Comparison of ENCODE assay signal across 14 cellular contexts in genomic region chr22:37624017-37624365, GRCh38. TPM values are rescaled to one million over a fixed set of nuclear protein-coding genes. Genes with fewer than 3 reads are reported as not detected.
DNase-seq lines count a peak whose midpoint lies in the region; ATAC-seq, FAIRE-seq and TF ChIP-seq lines count a peak whose summit lies in the region.
"Had no signal": no experiment of that assay in that cellular context is flagged by ENCODE, and none has a peak within 500 bp of the region (broad histone marks: within the 10 kb centered on the region; RNA-seq: fewer than 3 reads in every experiment).

No MANE protein-coding gene starts in this region.

- no peak overlapping the region; the same call in 1 of the 2 replicates for H4K8ac ChIP-seq in H1 (ENCODE audit: extremely low read depth, insufficient read depth, low read length)
- H4K8ac ChIP-seq in neuronal stem cell (ENCODE audit: low read depth, low read length) = no peak overlapping the region

- H3K4me2 ChIP-seq in OCI-LY7 (ENCODE audit: low read length) (peak overlapping the region; percentile 30; the same call in 1 of the 2 replicates), H1 (ENCODE audit: insufficient read depth in 1 of 2, low read depth in 2 of 2, low read length in 2 of 2) (no peak overlapping the region), neuronal stem cell (ENCODE audit: insufficient read depth, low read length, poor library complexity, severe bottlenecking) (no peak overlapping the region)

- H3K4me3 ChIP-seq in OCI-LY7 (ENCODE audit: low read depth, low read length, poor library complexity, severe bottlenecking) (no peak overlapping the region), H1 (ENCODE audit: extremely low read depth in 1 of 4, insufficient read depth in 2 of 4, low read depth in 3 of 4, low read length in 4 of 4) (no peak overlapping the region), neuronal stem cell (ENCODE audit: low read length in 2 of 2) (no peak overlapping the region)

- CTCF ChIA-PET in CD4-positive, alpha-beta T cell (lab: Charles Lee) = interaction anchor here (0.7 to 3.9 kb wide), 4 partner anchors 19 to 57 kb away, joined by 3 to 17 read pairs (median 4); no protein-coding TSS in a partner anchor
- CTCF ChIA-PET in OCI-LY7 (lab: Charles Lee; ENCODE audit: unreplicated experiment) = no interaction called here
- CTCF ChIA-PET in H1 (lab: Charles Lee; ENCODE audit: partially characterized antibody) = interaction anchor here (0.9 to 7.9 kb wide), 8 partner anchors 8 to 194 kb away, joined by 3 to 49 read pairs (median 8); partner anchors contain the start of genes NOL12 and SH3BP1

- no peak for TF ChIP-seq RAD21 in H1 (IDR thresholded peaks at IDR 0.05 in 1 of 2, conservative IDR thresholded peaks at IDR 0.05 in 1 of 2; ENCODE audit: low read depth in 2 of 2, low read length in 2 of 2)

- no peak overlapping the region for H4K91ac ChIP-seq in H1 (replicated peaks; ENCODE audit: insufficient read length, low read length)
- no peak overlapping the region for H4K91ac ChIP-seq in neuronal stem cell (ENCODE audit: low read depth, low read length, poor library complexity)

- H3K56ac ChIP-seq in H1 (replicated peaks; ENCODE audit: insufficient read length, low read depth, low read length) = no peak overlapping the region

- no peak for TF ChIP-seq EP300 in H1 (IDR thresholded peaks at IDR 0.05; ENCODE audit: borderline replicate concordance in 1 of 2, low read depth in 2 of 2, low read length in 2 of 2)

- H2BK5ac ChIP-seq in H1 (ENCODE audit: low read depth, low read length) (peak overlapping the region; percentile 79), neuronal stem cell (ENCODE audit: low read length) (no peak overlapping the region)

- H3K4me1 Mint-ChIP-seq in CD4-positive, alpha-beta T cell (ENCODE audit: low read depth) = peaks cover 45% of the 10 kb centered on the region

- H3K36me3 Mint-ChIP-seq in CD4-positive, alpha-beta T cell (ENCODE audit: low read depth) = peaks cover 30% of the 10 kb centered on the region

- H3K27ac ChIP-seq in CD4-positive, alpha-beta T cell (ENCODE audit: low read depth, low read length) = no peak overlapping the region
- peak overlapping the region; percentile 38 for H3K27ac ChIP-seq in OCI-LY7 (ENCODE audit: low read depth, low read length, poor library complexity, severe bottlenecking)
- no peak overlapping the region for H3K27ac ChIP-seq in H1 (ENCODE audit: low read depth, low read length)
- H3K27ac ChIP-seq in neuronal stem cell (replicated peaks; ENCODE audit: low read length) = no peak overlapping the region

- no peak overlapping the region for H3K4me3 Mint-ChIP-seq in CD4-positive, alpha-beta T cell
- H3K4me3 Mint-ChIP-seq: CD14-positive monocyte; T-helper 1 cell treated with Interleukin-12 subunit alpha and Interleukin-12 subunit beta and Interleukin-4 antibody, amounts not matched to agents 30 μg/mL and 1 μg/mL, for 36 hours had no signal

- no peak for TF ChIP-seq CTCF in CD4-positive, alpha-beta T cell (IDR thresholded peaks at IDR 0.05)
- TF ChIP-seq CTCF in OCI-LY7 (conservative IDR thresholded peaks at IDR 0.05; ENCODE audit: low read length) (no peak), H1 (IDR thresholded peaks at IDR 0.05; ENCODE audit: control extremely low read depth in 1 of 3, insufficient read depth in 1 of 3, low read depth in 1 of 3, low read length in 3 of 3) (no peak)

- POLR2A ChIA-PET in CD4-positive, alpha-beta T cell (lab: Charles Lee) = interaction anchor here (0.6 kb wide), 1 partner anchor 1274 kb away, joined by 3 read pairs; no protein-coding TSS in a partner anchor
- POLR2A ChIA-PET in OCI-LY7 (lab: Charles Lee) = no interaction called here
- POLR2A ChIA-PET in H1 (lab: Charles Lee; ENCODE audit: partially characterized antibody) = interaction anchor here (1.2 to 7.6 kb wide), 5 partner anchors 8 to 158 kb away, joined by 3 to 63 read pairs (median 4); partner anchors contain the start of genes GGA1 and SH3BP1

- H3K23ac ChIP-seq in H1 (ENCODE audit: insufficient read length) = no peak overlapping the region
- H3K23ac ChIP-seq in neuronal stem cell (ENCODE audit: low read depth, low read length, poor library complexity) = no peak overlapping the region

- H3K4ac ChIP-seq in H1 (replicated peaks; ENCODE audit: insufficient read length, low read depth, low read length) (no peak overlapping the region), neuronal stem cell (ENCODE audit: low read length) (no peak overlapping the region)

- H2BK20ac ChIP-seq in H1 (ENCODE audit: low read length) = no peak overlapping the region

- H3K27me3 Mint-ChIP-seq in CD4-positive, alpha-beta T cell = no peaks in the 10 kb centered on the region

- H3K79me1 ChIP-seq in H1 (ENCODE audit: low read depth, low read length) = 0 out of 2 replicates have a peak, but pooled peaks cover 2% of the 10 kb centered on the region
- H3K79me1 ChIP-seq in neuronal stem cell (ENCODE audit: low read depth, low read length) = peaks cover 1% of the 10 kb centered on the region

- TF ChIP-seq POLR2A in H1 (IDR thresholded peaks at IDR 0.05; ENCODE audit: control extremely low read depth in 1 of 2, low read depth in 2 of 2, low read length in 2 of 2) = no peak

- H3K9me3 ChIP-seq in CD4-positive, alpha-beta T cell (ENCODE audit: control insufficient read depth, low read length) = no peaks in the 10 kb centered on the region
- no peaks in the 10 kb centered on the region for H3K9me3 ChIP-seq in OCI-LY7 (ENCODE audit: low read length)
- no peaks in the 10 kb centered on the region for H3K9me3 ChIP-seq in H1 (ENCODE audit: insufficient read depth in 2 of 2, low read depth in 1 of 2, low read length in 1 of 2)
- no peaks in the 10 kb centered on the region for H3K9me3 ChIP-seq in neuronal stem cell (replicated peaks in 1 of 2; ENCODE audit: control insufficient read depth in 2 of 2, insufficient read depth in 1 of 2, low read depth in 1 of 2, low read length in 2 of 2)

- BruUV-seq in OCI-LY7 (replicated peaks; lab: Mats Ljungman, UMichigan) = no TSS peak

- H3K27ac Mint-ChIP-seq in CD4-positive, alpha-beta T cell = peak overlapping the region; percentile 90

- no peak overlapping the region for H2AK5ac ChIP-seq in H1 (ENCODE audit: low read depth, low read length)
- H2AK5ac ChIP-seq in neuronal stem cell (ENCODE audit: low read depth, low read length) = peak overlapping the region; percentile 78

- H3K14ac ChIP-seq in H1 (ENCODE audit: insufficient read length) (no peak overlapping the region), neuronal stem cell (ENCODE audit: low read length) (no peak overlapping the region)

- H2BK15ac ChIP-seq in H1 (ENCODE audit: low read length) = no peak overlapping the region
- no peak overlapping the region for H2BK15ac ChIP-seq in neuronal stem cell (ENCODE audit: low read length)

- H3K27me3 ChIP-seq in CD4-positive, alpha-beta T cell (ENCODE audit: control insufficient read depth, insufficient read depth, low read length) = no peaks in the 10 kb centered on the region
- H3K27me3 ChIP-seq in H1 (replicated peaks in 1 of 4; ENCODE audit: control insufficient read depth in 3 of 4, extremely low read depth in 1 of 4, insufficient read depth in 3 of 4, low read length in 3 of 4) (no peaks in the 10 kb centered on the region), neuronal stem cell (ENCODE audit: control insufficient read depth in 3 of 3, insufficient read depth in 3 of 3, low read depth in 1 of 3, low read length in 3 of 3) (no peaks in the 10 kb centered on the region)

- H3K9ac ChIP-seq in H1 (replicated peaks in 1 of 4; ENCODE audit: extremely low read depth in 1 of 4, low read depth in 3 of 4, low read length in 3 of 4) = no peak overlapping the region
- H3K9ac ChIP-seq in neuronal stem cell (ENCODE audit: low read depth, low read length, poor library complexity) = peak overlapping the region; percentile 45

- 0 out of 2 replicates have a peak overlapping the region, but pooled peaks have one; percentile 44 for H2BK12ac ChIP-seq in H1 (ENCODE audit: low read depth, low read length)
- H2BK12ac ChIP-seq in neuronal stem cell (ENCODE audit: low read length) = no peak overlapping the region

- H3K9me3 Mint-ChIP-seq in CD4-positive, alpha-beta T cell = no peaks in the 10 kb centered on the region
- H3K9me3 Mint-ChIP-seq: CD14-positive monocyte; T-helper 1 cell treated with Interleukin-12 subunit alpha and Interleukin-12 subunit beta and Interleukin-4 antibody, amounts not matched to agents 30 μg/mL and 1 μg/mL, for 36 hours had no signal

- no peak overlapping the region; the same call in 1 of the 2 replicates for H3K18ac ChIP-seq in H1 (ENCODE audit: extremely low read depth, low read length)
- H3K18ac ChIP-seq in neuronal stem cell (ENCODE audit: low read length) = peak overlapping the region; percentile 63

- H4K20me1 ChIP-seq in OCI-LY7 (ENCODE audit: insufficient read depth, low read length) = no peaks in the 10 kb centered on the region
- H4K20me1 ChIP-seq in H1 (replicated peaks in 1 of 2; ENCODE audit: control insufficient read depth in 1 of 2, insufficient read depth in 2 of 2, low read length in 2 of 2) = peaks cover 0 to 5% of the 10 kb centered on the region in 2 experiments

- H2BK120ac ChIP-seq in H1 (replicated peaks; ENCODE audit: low read depth, low read length) (no peak overlapping the region), neuronal stem cell (ENCODE audit: low read depth, low read length) (no peak overlapping the region)

- WGBS in H1 (ENCODE audit: extremely low coverage in 1 of 2, insufficient coverage in 1 of 2, insufficient read length in 1 of 2, insufficient replicate concordance in 2 of 2, low coverage in 1 of 2, low lambda C conversion rate in 2 of 2, missing lambda C conversion rate in 1 of 2), 2 experiments = 85% methylated on average over 6 of the region's 6 CpGs; no CpG with 5 or more reads in 1 of the 2 experiments
- no CpG with 5 or more reads among the region's 6 CpGs for WGBS in neuronal stem cell (ENCODE audit: extremely low coverage in 2 of 2, insufficient read length in 2 of 2, insufficient replicate concordance in 1 of 2), 2 donors

- no peak for DNase-seq in CD4-positive, alpha-beta T cell
- DNase-seq in OCI-LY7 (ENCODE audit: low spot score) = no peak
- DNase-seq in H1 (ENCODE audit: low read depth in 1 of 2, low spot score in 2 of 2) = no peak
- DNase-seq in neuronal stem cell (ENCODE audit: low spot score) = no peak
- no peak for DNase-seq in stimulated activated CD8-positive, alpha-beta memory T cell treated with anti-CD3 and anti-CD28 coated beads, Interleukin-4, amount 100 ng/mL, for 48 hours
- no peak for DNase-seq in MV-4-11 (lab: John Stamatoyannopoulos, UW)
- DNase-seq: kidney had no signal

- H3K9me2 ChIP-seq in OCI-LY7 (ENCODE audit: insufficient read depth, low read length) = no peaks in the 10 kb centered on the region

- no peak for ATAC-seq in CD4-positive, alpha-beta T cell (ENCODE audit: poor library complexity)
- no peak for ATAC-seq in GM18519 (IDR thresholded peaks at IDR 0.05; ENCODE audit: low FRiP score, unreplicated experiment)
- no peak for ATAC-seq in GM21360 (IDR thresholded peaks at IDR 0.05; ENCODE audit: unreplicated experiment)

- H4K5ac ChIP-seq in H1 (ENCODE audit: insufficient read length, low read depth, low read length) = no peak overlapping the region

- no peaks in the 10 kb centered on the region for H3K79me2 ChIP-seq in OCI-LY7 (ENCODE audit: insufficient read depth, low read depth, low read length)
- H3K79me2 ChIP-seq in H1 (ENCODE audit: control insufficient read depth in 1 of 2, insufficient read depth in 2 of 2, low read length in 2 of 2) = no peaks in the 10 kb centered on the region

- no peaks in the 10 kb centered on the region for H3K23me2 ChIP-seq in H1 (ENCODE audit: low read depth, low read length)

- H3K36me3 ChIP-seq in OCI-LY7 (ENCODE audit: insufficient read depth, low read length) = peaks cover 83% of the 10 kb centered on the region
- H3K36me3 ChIP-seq in H1 (ENCODE audit: control insufficient read depth in 2 of 4, insufficient read depth in 4 of 4, low read length in 3 of 4) = peaks cover 3 to 17% (median 12%) of the 10 kb centered on the region in 4 experiments; a peak in 5 of 8 replicates
- H3K36me3 ChIP-seq in neuronal stem cell (replicated peaks in 1 of 2; ENCODE audit: control insufficient read depth in 2 of 2, insufficient read depth in 2 of 2, low read length in 2 of 2) = peaks cover 33 to 91% of the 10 kb centered on the region in 2 donors

- H2AFZ ChIP-seq in OCI-LY7 (ENCODE audit: low read length) (no peak overlapping the region), H1 (ENCODE audit: low read length) (no peak overlapping the region), neuronal stem cell (ENCODE audit: low read length) (no peak overlapping the region)

- no peak for FAIRE-seq in H1 (lab: Jason Lieb, UNC)
- FAIRE-seq: frontal cortex, kidney had no signal

- intact Hi-C loops in CD4-positive, alpha-beta T cell (cut with DNase I, micrococcal nuclease) = loop anchor here in 1 of 2 experiments (5.0 kb wide), 1 partner anchor 123 kb away; no protein-coding TSS in a partner anchor
- intact Hi-C loops in OCI-LY7 (cut with micrococcal nuclease; ENCODE audit: unreplicated experiment) = no loop called here

- H3K4me1 ChIP-seq in OCI-LY7 (ENCODE audit: insufficient read depth, low read length, poor library complexity, severe bottlenecking) = peaks cover 44% of the 10 kb centered on the region
- H3K4me1 ChIP-seq in H1 (replicated peaks in 1 of 4; ENCODE audit: control insufficient read depth in 3 of 4, insufficient read depth in 4 of 4, low read length in 3 of 4) = peaks cover 0 to 3% (median 0%) of the 10 kb centered on the region in 4 experiments; a peak in 3 of 7 replicates
- H3K4me1 ChIP-seq in neuronal stem cell (ENCODE audit: control insufficient read depth in 2 of 2, insufficient read depth in 1 of 2, low read depth in 1 of 2, low read length in 2 of 2) = peaks cover 5 to 7% of the 10 kb centered on the region in 2 donors

RNA-seq across cellular contexts. Expression of gene GGA1, which starts 15.4 kb away (rescaled TPM):
- 10 to 100 TPM; 57.0 to 60.9 TPM for total RNA-seq in CD4-positive, alpha-beta T cell
- 119 and 127 TPM in 2 replicates for total RNA-seq in OCI-LY7 (2014; rRNA removed; shearing (Covaris generic))
- 167 and 172 TPM in 2 replicates for total RNA-seq in OCI-LY7 (2022)
- total RNA-seq in H1 (2021; fragmentation: NEBNext Ultra II Directional; extraction: Animal tissue kit (Norgen Biotek cat#: 25700)) = 46.5 and 49.3 TPM in 2 replicates
- 57.2 and 81.0 TPM in 2 replicates for polyA plus RNA-seq in H1 (2011; rRNA removed)
- polyA plus RNA-seq in H1 (2011; cell fraction: cytosol; rRNA removed) = 58.2 TPM
- polyA plus RNA-seq in H1 (2011; cell fraction: nucleus; rRNA removed) = 170 TPM
- polyA plus RNA-seq in H1 (2012, experiment 1 of 2) = 43.4 to 56.3 TPM (median 52.3 TPM) in 4 replicates
- polyA plus RNA-seq in H1 (2012, experiment 2 of 2) = 38.5 TPM
- 31.2 TPM for polyA plus RNA-seq in H1 (2013, experiment 1 of 2)
- 28.6 TPM for polyA plus RNA-seq in H1 (2013, experiment 2 of 2)
- polyA minus RNA-seq in H1 (2011; rRNA and poly(A)+ RNA removed) = 25.7 and 39.1 TPM in 2 replicates
- polyA minus RNA-seq in H1 (2011; cell fraction: cytosol; rRNA and poly(A)+ RNA removed) = 36.0 TPM
- 64.4 TPM for polyA minus RNA-seq in H1 (2011; cell fraction: nucleus; rRNA and poly(A)+ RNA removed)
- 32.1 TPM for polyA plus RNA-seq in neuronal stem cell (2013, experiment 1 of 2)
- 31.4 TPM for polyA plus RNA-seq in neuronal stem cell (2013, experiment 2 of 2)

RNA-seq across cellular contexts. Expression of gene SH3BP1, which starts 15.5 kb away (rescaled TPM):
- total RNA-seq in CD4-positive, alpha-beta T cell = 10 to 100 TPM; 46.9 to 49.0 TPM
- total RNA-seq in OCI-LY7 (2014; rRNA removed; shearing (Covaris generic)) = 15.3 and 18.3 TPM in 2 replicates
- 44.4 and 48.4 TPM in 2 replicates for total RNA-seq in OCI-LY7 (2022)
- total RNA-seq in H1 (2021; fragmentation: NEBNext Ultra II Directional; extraction: Animal tissue kit (Norgen Biotek cat#: 25700)) = 32.4 and 40.3 TPM in 2 replicates
- polyA plus RNA-seq in H1 (2011; rRNA removed) = 23.9 and 34.8 TPM in 2 replicates
- 22.8 TPM for polyA plus RNA-seq in H1 (2011; cell fraction: cytosol; rRNA removed)
- 50.1 TPM for polyA plus RNA-seq in H1 (2011; cell fraction: nucleus; rRNA removed)
- polyA plus RNA-seq in H1 (2012, experiment 1 of 2) = 57.5 to 65.6 TPM (median 60.4 TPM) in 4 replicates
- polyA plus RNA-seq in H1 (2012, experiment 2 of 2) = 35.9 TPM
- polyA plus RNA-seq in H1 (2013, experiment 1 of 2) = 21.9 TPM
- polyA plus RNA-seq in H1 (2013, experiment 2 of 2) = 22.1 TPM
- 20.1 and 23.7 TPM in 2 replicates for polyA minus RNA-seq in H1 (2011; rRNA and poly(A)+ RNA removed)
- 17.0 TPM for polyA minus RNA-seq in H1 (2011; cell fraction: cytosol; rRNA and poly(A)+ RNA removed)
- polyA minus RNA-seq in H1 (2011; cell fraction: nucleus; rRNA and poly(A)+ RNA removed) = 19.7 TPM
- 14.6 TPM for polyA plus RNA-seq in neuronal stem cell (2013, experiment 1 of 2)
- polyA plus RNA-seq in neuronal stem cell (2013, experiment 2 of 2) = 14.3 TPM

RNA-seq across cellular contexts. Expression of gene PDXP, which starts 34.5 kb away (rescaled TPM):
- 1 to 10 TPM; 1.5 TPM for total RNA-seq in CD4-positive, alpha-beta T cell
- 50.0 and 61.2 TPM in 2 replicates for total RNA-seq in OCI-LY7 (2014; rRNA removed; shearing (Covaris generic))
- 54.0 and 55.8 TPM in 2 replicates for total RNA-seq in OCI-LY7 (2022)
- 35.7 and 36.6 TPM in 2 replicates for total RNA-seq in H1 (2021; fragmentation: NEBNext Ultra II Directional; extraction: Animal tissue kit (Norgen Biotek cat#: 25700))
- polyA plus RNA-seq in H1 (2011; rRNA removed) = 67.7 and 74.8 TPM in 2 replicates
- polyA plus RNA-seq in H1 (2011; cell fraction: cytosol; rRNA removed) = 47.4 TPM
- polyA plus RNA-seq in H1 (2011; cell fraction: nucleus; rRNA removed) = 60.6 TPM
- 33.3 to 46.0 TPM (median 43.7 TPM) in 4 replicates for polyA plus RNA-seq in H1 (2012, experiment 1 of 2)
- 66.6 TPM for polyA plus RNA-seq in H1 (2012, experiment 2 of 2)
- polyA plus RNA-seq in H1 (2013, experiment 1 of 2) = 33.9 TPM
- 31.0 TPM for polyA plus RNA-seq in H1 (2013, experiment 2 of 2)
- 31.8 and 36.4 TPM in 2 replicates for polyA minus RNA-seq in H1 (2011; rRNA and poly(A)+ RNA removed)
- 30.2 TPM for polyA minus RNA-seq in H1 (2011; cell fraction: cytosol; rRNA and poly(A)+ RNA removed)
- 13.4 TPM for polyA minus RNA-seq in H1 (2011; cell fraction: nucleus; rRNA and poly(A)+ RNA removed)
- 46.4 TPM for polyA plus RNA-seq in neuronal stem cell (2013, experiment 1 of 2)
- 44.0 TPM for polyA plus RNA-seq in neuronal stem cell (2013, experiment 2 of 2)

RNA-seq across cellular contexts. Expression of gene LGALS2, which starts 44.1 kb away (rescaled TPM):
- 1 to 10 TPM; 2.6 to 3.0 TPM for total RNA-seq in CD4-positive, alpha-beta T cell
- total RNA-seq in OCI-LY7 (2014; rRNA removed; shearing (Covaris generic)) = 0.44 TPM in 1 of 2 replicates, not detected in the other
- 0.82 and 0.92 TPM in 2 replicates for total RNA-seq in OCI-LY7 (2022)
- total RNA-seq in H1 (2021; fragmentation: NEBNext Ultra II Directional; extraction: Animal tissue kit (Norgen Biotek cat#: 25700)) = not detected in 2 replicates
- polyA plus RNA-seq in H1 (2011; rRNA removed) = not detected in 2 replicates
- polyA plus RNA-seq in H1 (2011; cell fraction: cytosol; rRNA removed) = not detected
- polyA plus RNA-seq in H1 (2011; cell fraction: nucleus; rRNA removed) = not detected
- not detected in 4 replicates for polyA plus RNA-seq in H1 (2012, experiment 1 of 2)
- polyA plus RNA-seq in H1 (2012, experiment 2 of 2) = not detected
- not detected for polyA plus RNA-seq in H1 (2013, experiment 1 of 2)
- polyA plus RNA-seq in H1 (2013, experiment 2 of 2) = not detected
- not detected in 2 replicates for polyA minus RNA-seq in H1 (2011; rRNA and poly(A)+ RNA removed)
- not detected for polyA minus RNA-seq in H1 (2011; cell fraction: cytosol; rRNA and poly(A)+ RNA removed)
- polyA minus RNA-seq in H1 (2011; cell fraction: nucleus; rRNA and poly(A)+ RNA removed) = not detected
- polyA plus RNA-seq in neuronal stem cell (2013, experiment 1 of 2) = not detected
- not detected for polyA plus RNA-seq in neuronal stem cell (2013, experiment 2 of 2)
- total RNA-seq: activated CD8-positive, alpha-beta memory T cell treated with anti-CD3 and anti-CD28 coated beads for 36 hours; dermis microvascular lymphatic vessel endothelial cell; frontal cortex had no signal

RNA-seq across cellular contexts. Expression of gene LGALS1, which starts 51.4 kb away (rescaled TPM):
- 10 to 100 TPM; 85.1 to 93.7 TPM for total RNA-seq in CD4-positive, alpha-beta T cell
- 85.8 and 93.1 TPM in 2 replicates for total RNA-seq in OCI-LY7 (2014; rRNA removed; shearing (Covaris generic))
- 57.2 and 57.3 TPM in 2 replicates for total RNA-seq in OCI-LY7 (2022)
- 12.0 and 14.9 TPM in 2 replicates for total RNA-seq in H1 (2021; fragmentation: NEBNext Ultra II Directional; extraction: Animal tissue kit (Norgen Biotek cat#: 25700))
- 92.4 and 101 TPM in 2 replicates for polyA plus RNA-seq in H1 (2011; rRNA removed)
- 77.6 TPM for polyA plus RNA-seq in H1 (2011; cell fraction: cytosol; rRNA removed)
- polyA plus RNA-seq in H1 (2011; cell fraction: nucleus; rRNA removed) = 64.0 TPM
- polyA plus RNA-seq in H1 (2012, experiment 1 of 2) = 11.2 to 50.4 TPM (median 33.3 TPM) in 4 replicates
- 38.4 TPM for polyA plus RNA-seq in H1 (2012, experiment 2 of 2)
- 39.2 TPM for polyA plus RNA-seq in H1 (2013, experiment 1 of 2)
- polyA plus RNA-seq in H1 (2013, experiment 2 of 2) = 36.3 TPM
- polyA minus RNA-seq in H1 (2011; rRNA and poly(A)+ RNA removed) = 15.3 and 15.5 TPM in 2 replicates
- 13.3 TPM for polyA minus RNA-seq in H1 (2011; cell fraction: cytosol; rRNA and poly(A)+ RNA removed)
- polyA minus RNA-seq in H1 (2011; cell fraction: nucleus; rRNA and poly(A)+ RNA removed) = 14.5 TPM
- polyA plus RNA-seq in neuronal stem cell (2013, experiment 1 of 2) = 41.9 TPM
- polyA plus RNA-seq in neuronal stem cell (2013, experiment 2 of 2) = 44.2 TPM

Comparison
In these comparisons a context has a peak if more than half of its experiments do, and no peak if none do; other contexts are left out.
1. RNA of gene PDXP, which starts 34.5 kb away (total RNA-seq): 50.0 to 61.2 TPM in OCI-LY7 and 35.7 to 36.6 TPM in H1; 1.5 TPM in CD4-positive, alpha-beta T cell; every median in the first group is over 10 times any median in the second.